Comparison of ENCODE assay signal across 8 cellular contexts in the genomic region with DNA sequence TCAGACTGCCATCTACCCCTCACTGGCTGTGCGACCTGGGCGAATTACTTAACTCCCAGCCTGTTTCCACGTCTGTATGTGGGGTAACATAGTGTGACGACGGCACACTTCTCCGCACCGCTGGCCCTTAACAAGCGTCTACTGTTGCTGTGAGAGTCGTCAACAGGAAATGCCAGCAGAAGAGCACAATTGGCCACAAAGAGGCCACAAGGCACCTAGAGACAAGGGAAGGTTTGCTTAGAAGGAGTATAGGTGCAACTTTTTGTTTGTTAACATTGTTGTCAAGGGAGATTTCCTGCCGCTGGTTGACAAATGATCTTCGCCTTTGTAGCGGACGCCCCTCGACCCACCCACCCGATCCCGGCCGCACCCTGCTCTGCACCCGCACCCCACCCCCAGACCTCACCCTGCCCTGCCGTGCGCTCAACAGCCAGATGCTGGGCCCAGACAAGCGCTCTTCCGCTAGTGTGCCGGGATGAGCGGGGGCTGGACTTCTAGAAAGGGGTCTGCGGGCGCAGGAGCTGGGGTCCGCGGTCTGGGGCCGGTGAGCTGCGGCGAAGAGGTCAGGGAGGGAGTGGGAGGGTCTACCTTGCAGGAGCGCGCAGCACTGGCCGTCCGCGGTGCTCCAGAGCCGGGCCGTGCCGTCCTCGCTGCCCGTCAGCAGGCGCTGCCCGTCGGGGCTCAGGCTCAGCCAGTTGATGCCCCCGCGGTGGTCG.
DNase-seq lines count a peak whose midpoint lies in the region; ATAC-seq and TF ChIP-seq lines count a peak whose summit lies in the region.

No MANE protein-coding gene starts in this region.

- H3K4me1 ChIP-seq in iPS-15b (ENCODE audit: control insufficient read depth, insufficient read depth, low read length): peaks cover 7% of the 10 kb centered on the region

- ATAC-seq in HG03565 (IDR thresholded peaks at IDR 0.05; ENCODE audit: unreplicated experiment): peak; percentile 66
- ATAC-seq in GM18505 (IDR thresholded peaks at IDR 0.05; ENCODE audit: unreplicated experiment): no peak

- H3K36me3 ChIP-seq in iPS-15b (ENCODE audit: control insufficient read depth, insufficient read depth, low read length): no peaks in the 10 kb centered on the region

- no peak for TF ChIP-seq POLR2A in GM18505 (IDR thresholded peaks at IDR 0.05; ENCODE audit: borderline replicate concordance, extremely low read depth, insufficient read depth, insufficient read length)

- H3K4me3 ChIP-seq in GM12864 (ENCODE audit: low read depth, low read length): no peak overlapping the region
- H3K4me3 ChIP-seq in iPS-15b (ENCODE audit: low read depth, low read length): peak overlapping the region; percentile 80

- peaks cover 37% of the 10 kb centered on the region for H3K27me3 ChIP-seq in iPS-15b (ENCODE audit: control insufficient read depth, insufficient read depth, low read length)

- H3K9me3 ChIP-seq in iPS-15b (ENCODE audit: control insufficient read depth, insufficient read depth, low read length): no peaks in the 10 kb centered on the region

- no peak for TF ChIP-seq CTCF in GM12864 (IDR thresholded peaks at IDR 0.05; ENCODE audit: low read depth, low read length, missing control alignments)

- peak; percentile 0 for DNase-seq in GM12864 (ENCODE audit: low read depth)
- peak; percentile 84 for DNase-seq in activated effector memory CD4-positive, alpha-beta T cell treated with anti-CD3 and anti-CD28 coated beads, Interleukin-2, amount 50 U/mL, for 16 hours
- DNase-seq in stimulated activated CD8-positive, alpha-beta memory T cell treated with anti-CD3 and anti-CD28 coated beads, Interleukin-15, amount 100 ng/mL, for 1 hour (ENCODE audit: low read depth): peak; percentile 18
- DNase-seq in DMS 273 (lab: John Stamatoyannopoulos, UW; ENCODE audit: unreplicated experiment): no peak
- DNase-seq in dedifferentiated amniotic fluid mesenchymal stem cell (ENCODE audit: extremely low spot score): no peak

- peak overlapping the region; percentile 47 for H3K9ac ChIP-seq in iPS-15b (ENCODE audit: low read depth, low read length)

Comparison
In these comparisons a context has a peak if more than half of its experiments do, and no peak if none do; other contexts are left out.
1. DNase-seq: peak in GM12864 (single experiment), activated effector memory CD4-positive, alpha-beta T cell treated with anti-CD3 and anti-CD28 coated beads, Interleukin-2, amount 50 U/mL, for 16 hours (single experiment) and stimulated activated CD8-positive, alpha-beta memory T cell treated with anti-CD3 and anti-CD28 coated beads, Interleukin-15, amount 100 ng/mL, for 1 hour (single experiment); none in DMS 273 (single experiment) and dedifferentiated amniotic fluid mesenchymal stem cell (single experiment).